ENCODE assay signal across 17 cellular contexts in the genomic region with DNA sequence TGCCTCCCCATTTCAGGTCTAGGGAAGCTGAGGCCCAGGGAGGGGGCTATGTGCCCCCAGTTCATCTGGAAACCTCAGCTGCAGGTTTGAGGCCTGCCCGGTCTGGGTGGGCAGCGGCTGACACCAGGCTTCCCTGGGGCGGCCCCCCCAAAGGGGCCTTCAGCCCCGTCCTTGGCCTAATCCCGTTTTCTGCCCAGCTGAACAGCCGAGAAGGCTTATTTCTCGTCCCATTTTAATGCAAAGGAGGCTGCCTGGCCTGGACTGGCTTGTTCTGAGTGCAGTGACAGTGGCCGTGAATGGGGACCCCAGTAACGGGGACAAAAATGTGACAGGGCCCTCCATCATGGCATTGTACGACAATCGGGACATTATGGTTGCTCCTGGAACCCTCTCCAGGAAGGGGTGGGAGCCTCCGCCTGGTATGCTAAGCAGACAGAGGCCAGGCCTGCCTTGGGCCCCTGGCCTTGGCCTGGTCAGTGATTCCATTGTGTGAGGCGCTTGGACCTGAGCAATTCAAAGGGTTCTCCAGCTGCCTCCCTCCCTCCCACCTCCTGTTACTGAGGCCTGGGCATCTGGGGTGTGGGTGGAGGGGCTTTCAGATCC.
A peak's percentile ranks its signal among the peaks of the same experiment; 100 is the strongest.
DNase-seq lines count a peak whose midpoint lies in the region; ATAC-seq and TF ChIP-seq lines count a peak whose summit lies in the region.
"Had no signal": no experiment of that assay in that cellular context is flagged by ENCODE, and none has a peak within 500 bp of the region (broad histone marks: within the 10 kb centered on the region; RNA-seq: fewer than 3 reads in every experiment).

No MANE protein-coding gene starts in this region.

- no peak for TF ChIP-seq EP300 in esophagus muscularis mucosa (IDR thresholded peaks at IDR 0.05)

- H3K9ac ChIP-seq in HUES64 (ENCODE audit: low read depth, low read length) (no peak overlapping the region), endodermal cell (ENCODE audit: extremely low read depth, low read length, poor library complexity, severe bottlenecking) (no peak overlapping the region)

- H3K9me3 Mint-ChIP-seq in endodermal cell, result no peaks in the 10 kb centered on the region
- H3K9me3 Mint-ChIP-seq: IgD-negative memory B cell had no signal

- H3K27me3 ChIP-seq in HUES64 (ENCODE audit: insufficient read depth, low read length) (no peaks in the 10 kb centered on the region), endodermal cell (ENCODE audit: control insufficient read depth, insufficient read depth, low read length, poor library complexity, severe bottlenecking) (no peaks in the 10 kb centered on the region), esophagus muscularis mucosa (peaks cover 0 to 83% (median 0%) of the 10 kb centered on the region in 4 donors)

- no peak overlapping the region for H3K27ac Mint-ChIP-seq in endodermal cell
- H3K27ac Mint-ChIP-seq: CD14-positive monocyte, IgD-negative memory B cell had no signal

- no peak for ATAC-seq in GM21447 (IDR thresholded peaks at IDR 0.05; ENCODE audit: unreplicated experiment)
- ATAC-seq: HCT116 had no signal

- WGBS in HUES64, result 74% methylated on average over 13 of the region's 13 CpGs
- WGBS in endodermal cell (ENCODE audit: insufficient coverage in 1 of 2, insufficient read length in 1 of 2), 2 experiments, result 58 to 80% methylated on average over 9 to 13 of the region's 13 CpGs
- 87% methylated on average over 13 of the region's 13 CpGs for whole genome bisulfite sequencing in esophagus muscularis mucosa

- DNase-seq in endodermal cell (no peak), midbrain (lab: John Stamatoyannopoulos, UW) (peak; percentile 23), esophagus muscularis mucosa (ENCODE audit: extremely low spot score) (no peak), T-helper 2 cell (no peak)
- DNase-seq: Kasumi-1; MM.1S; NCI-H1105; NCI-H187; NK-92 treated with Interleukin-12 subunit alpha and Interleukin-12 subunit beta, amount 100 ng/mL, for 24 hours; PC-9 had no signal

- intact Hi-C loops in esophagus muscularis mucosa (cut with DNase I), result no loop called here

- H3K4me1 ChIP-seq in HUES64 (ENCODE audit: insufficient read depth, low read length), result peaks cover 13% of the 10 kb centered on the region
- H3K4me1 ChIP-seq in endodermal cell (ENCODE audit: control insufficient read depth, insufficient read depth, low read length), result peaks cover 11% of the 10 kb centered on the region
- peaks cover 0 to 3% (median 0%) of the 10 kb centered on the region in 4 donors for H3K4me1 ChIP-seq in esophagus muscularis mucosa
- H3K4me1 ChIP-seq: SJSA1 had no signal

- TF ChIP-seq CTCF in endodermal cell (conservative IDR thresholded peaks at IDR 0.05) (no peak), esophagus muscularis mucosa (IDR thresholded peaks at IDR 0.05) (no peak)

- H3K9me3 ChIP-seq in HUES64 (ENCODE audit: insufficient read depth, low read depth, low read length) (no peaks in the 10 kb centered on the region), endodermal cell (ENCODE audit: control insufficient read depth, low read length) (no peaks in the 10 kb centered on the region), esophagus muscularis mucosa (no peaks in the 10 kb centered on the region)
- H3K9me3 ChIP-seq: SJSA1 had no signal

- no peaks in the 10 kb centered on the region for H3K27me3 Mint-ChIP-seq in endodermal cell (ENCODE audit: insufficient read depth)

- H3K36me3 Mint-ChIP-seq in endodermal cell (ENCODE audit: low read depth), result no peaks in the 10 kb centered on the region
- H3K36me3 Mint-ChIP-seq: CD14-positive monocyte had no signal

- H3K4me1 Mint-ChIP-seq in endodermal cell, result peaks cover 9% of the 10 kb centered on the region

- H3K36me3 ChIP-seq in HUES64 (ENCODE audit: insufficient read depth, low read length), result no peaks in the 10 kb centered on the region
- no peaks in the 10 kb centered on the region for H3K36me3 ChIP-seq in endodermal cell (ENCODE audit: control insufficient read depth, insufficient read depth, low read length)
- no peaks in the 10 kb centered on the region for H3K36me3 ChIP-seq in esophagus muscularis mucosa
- H3K36me3 ChIP-seq: SJSA1 had no signal

- no peak overlapping the region for H3K4me3 Mint-ChIP-seq in endodermal cell
- H3K4me3 Mint-ChIP-seq: CD14-positive monocyte, IgD-negative memory B cell had no signal

- H3K4me3 ChIP-seq in HUES64 (ENCODE audit: low read length) (no peak overlapping the region), endodermal cell (ENCODE audit: low read length) (no peak overlapping the region), esophagus muscularis mucosa (no peak overlapping the region)
- H3K4me3 ChIP-seq: PC-9, SJSA1 had no signal

- no peak for TF ChIP-seq POLR2A in esophagus muscularis mucosa (IDR thresholded peaks at IDR 0.05; ENCODE audit: low read depth)

- H3K27ac ChIP-seq in HUES64 (ENCODE audit: low read depth, low read length) (peak overlapping the region; percentile 20; the same call in 1 of the 2 replicates), endodermal cell (ENCODE audit: low read depth, low read length) (peak overlapping the region; percentile 64), temporal lobe (ENCODE audit: low read depth, low read length) (peak overlapping the region; percentile 19), esophagus muscularis mucosa (replicated peaks in 1 of 4) (no peak overlapping the region)
- H3K27ac ChIP-seq: PC-9, SJSA1 had no signal

Comparison
In these comparisons a context has a peak if more than half of its experiments do, and no peak if none do; other contexts are left out.
1. H3K27ac ChIP-seq: peak in HUES64 (single experiment), endodermal cell (single experiment) and temporal lobe (single experiment); none in esophagus muscularis mucosa (0 of 4).